Comparison of ENCODE assay signal across 26 cellular contexts in the genomic region with DNA sequence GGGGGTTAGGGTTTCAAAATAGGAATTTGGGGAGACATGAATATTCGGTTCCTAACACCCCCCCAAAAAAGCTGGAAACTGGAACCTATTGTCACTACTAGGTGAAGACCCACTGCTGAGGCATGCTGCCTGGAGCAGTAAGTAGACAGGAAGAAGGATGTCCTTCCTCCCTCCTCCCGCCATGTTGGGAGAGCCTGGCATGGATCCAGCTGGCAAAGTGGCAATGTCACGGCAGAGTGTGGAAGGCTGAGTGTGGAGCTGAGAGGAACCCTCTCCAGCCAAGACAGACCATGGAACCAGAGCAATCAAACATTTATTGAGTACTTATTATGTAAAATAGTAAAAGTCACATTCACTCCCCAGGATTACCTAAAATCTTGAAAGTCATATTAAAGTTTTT. TPM values are rescaled to one million over a fixed set of nuclear protein-coding genes. Genes with fewer than 3 reads are reported as not detected.
"Had no signal": no experiment of that assay in that cellular context is flagged by ENCODE, and none has a peak within 500 bp of the region (broad histone marks: within the 10 kb centered on the region; RNA-seq: fewer than 3 reads in every experiment).

No MANE protein-coding gene starts in this region.

- H3K4me1 Mint-ChIP-seq: activated naive CD8-positive, alpha-beta T cell treated with anti-CD3 and anti-CD28 coated beads for 36 hours had no signal

- ATAC-seq: activated CD4-positive, CD25-positive, alpha-beta regulatory T cell treated with anti-CD3 and anti-CD28 coated beads, Interleukin-2, amount 50 U/mL, for 24 hours; activated CD8-positive, alpha-beta memory T cell treated with anti-CD3 and anti-CD28 coated beads, Interleukin-2, amount 10 ng/mL, durations not matched to agents 7 days and 5 days; activated T-cell treated with anti-CD3 and anti-CD28 coated beads, Interleukin-2, amount 50 U/mL, for 4 hours; Panc1 had no signal

- H3K27ac ChIP-seq: RWPE1 had no signal

- DNase-seq: activated CD4-positive, alpha-beta T cell treated with anti-CD3 and anti-CD28 coated beads for 48 hours; activated CD4-positive, alpha-beta T cell treated with anti-CD3 and anti-CD28 coated beads, Interleukin-2, amount 50 U/mL, for 48 hours; activated CD8-positive, alpha-beta memory T cell treated with anti-CD3 and anti-CD28 coated beads, Interleukin-2, amount 10 ng/mL, durations not matched to agents 7 days and 5 days; activated gamma-delta T cell treated with Interleukin-2 at 50 U/mL for 16 hours; activated naive CD4-positive, alpha-beta T cell treated with anti-CD3 and anti-CD28 coated beads, Interleukin-2, amount 10 ng/mL, durations not matched to agents 7 days and 5 days; activated naive CD8-positive, alpha-beta T cell treated with anti-CD3 and anti-CD28 coated beads for 36 hours; activated T-cell treated with anti-CD3 and anti-CD28 coated beads, Interleukin-2, amount 50 U/mL, for 4 hours; anterior cingulate cortex; cerebellar nuclear complex; Karpas-422; MM.1S; NCI-H1930; NCI-H2171; NCI-H2227 treated with DMSO at 0.1 percent for 48 hours; NCI-H446 treated with DMSO at 0.1 percent for 48 hours; NCI-H524 treated with DMSO at 0.1 percent for 48 hours; NCI-H774; NK-92 treated with Interleukin-12 subunit alpha and Interleukin-12 subunit beta, amount 100 ng/mL, for 24 hours; OCI-M1; SHP77 treated with DMSO at 0.1 percent for 48 hours had no signal

- H3K27ac Mint-ChIP-seq: activated CD8-positive, alpha-beta memory T cell treated with anti-CD3 and anti-CD28 coated beads, Interleukin-2, amount 10 ng/mL, durations not matched to agents 7 days and 5 days; activated naive CD4-positive, alpha-beta T cell treated with anti-CD3 and anti-CD28 coated beads, Interleukin-2, amount 10 ng/mL, durations not matched to agents 7 days and 5 days; activated naive CD8-positive, alpha-beta T cell treated with anti-CD3 and anti-CD28 coated beads for 36 hours; T-helper 1 cell treated with Interleukin-12 subunit alpha and Interleukin-12 subunit beta and Interleukin-4 antibody, amounts not matched to agents 30 μg/mL and 1 μg/mL, for 36 hours had no signal

- H3K4me3 Mint-ChIP-seq: activated CD8-positive, alpha-beta memory T cell treated with anti-CD3 and anti-CD28 coated beads, Interleukin-2, amount 10 ng/mL, durations not matched to agents 7 days and 5 days; activated naive CD4-positive, alpha-beta T cell treated with anti-CD3 and anti-CD28 coated beads, Interleukin-2, amount 10 ng/mL, durations not matched to agents 7 days and 5 days; activated naive CD8-positive, alpha-beta T cell treated with anti-CD3 and anti-CD28 coated beads for 36 hours; activated T-cell treated with anti-CD3 and anti-CD28 coated beads, Interleukin-2, amount 50 U/mL, for 4 hours; T-helper 1 cell treated with Interleukin-12 subunit alpha and Interleukin-12 subunit beta and Interleukin-4 antibody, amounts not matched to agents 30 μg/mL and 1 μg/mL, for 36 hours had no signal

- H3K27me3 Mint-ChIP-seq: activated CD8-positive, alpha-beta memory T cell treated with anti-CD3 and anti-CD28 coated beads, Interleukin-2, amount 10 ng/mL, durations not matched to agents 7 days and 5 days; activated naive CD4-positive, alpha-beta T cell treated with anti-CD3 and anti-CD28 coated beads, Interleukin-2, amount 10 ng/mL, durations not matched to agents 7 days and 5 days; activated naive CD8-positive, alpha-beta T cell treated with anti-CD3 and anti-CD28 coated beads for 36 hours had no signal

RNA-seq across cellular contexts. Expression of a gene that starts 49.0 kb away (rescaled TPM):
- total RNA-seq: activated CD8-positive, alpha-beta memory T cell treated with anti-CD3 and anti-CD28 coated beads, Interleukin-2, amount 10 ng/mL, durations not matched to agents 7 days and 5 days; activated naive CD8-positive, alpha-beta T cell treated with anti-CD3 and anti-CD28 coated beads for 36 hours; activated T-cell treated with anti-CD3 and anti-CD28 coated beads, Interleukin-2, amount 50 U/mL, for 4 hours; cardiac septum; SK-MEL-5 had no signal
